8 cellular contexts compared by ENCODE assay signal in genomic region chr2:152718909-152719645, GRCh38. TPM values are rescaled to one million over a fixed set of nuclear protein-coding genes. Genes with fewer than 3 reads are reported as not detected.
DNase-seq lines count a peak whose midpoint lies in the region; ATAC-seq, FAIRE-seq and TF ChIP-seq lines count a peak whose summit lies in the region.

No MANE protein-coding gene starts in this region.

- no peak overlapping the region for H2BK120ac ChIP-seq in H1 (replicated peaks; ENCODE audit: low read depth, low read length)

- H3K27me3 ChIP-seq in H1 (replicated peaks in 1 of 4; ENCODE audit: control insufficient read depth in 3 of 4, extremely low read depth in 1 of 4, insufficient read depth in 3 of 4, low read length in 3 of 4) = no peaks in the 10 kb centered on the region
- H3K27me3 ChIP-seq in muscle layer of colon (ENCODE audit: control insufficient read depth in 1 of 2, insufficient read depth in 2 of 2, low read length in 2 of 2) = no peaks in the 10 kb centered on the region

- peak overlapping the region; percentile 99; the same call in 1 of the 2 replicates for H2BK5ac ChIP-seq in H1 (ENCODE audit: low read depth, low read length)

- CTCF ChIA-PET in H1 (lab: Charles Lee; ENCODE audit: partially characterized antibody) = interaction anchor here (0.9 kb wide), 1 partner anchor 24 kb away, joined by 3 read pairs; no protein-coding TSS in a partner anchor

- peak overlapping the region; percentile 100 for H3K27ac ChIP-seq in H1 (ENCODE audit: low read depth, low read length)
- peak overlapping the region; percentile 97 for H3K27ac ChIP-seq in muscle layer of colon (ENCODE audit: low read depth, low read length)

- POLR2A ChIA-PET in H1 (lab: Charles Lee; ENCODE audit: partially characterized antibody) = interaction anchor here (0.9 to 4.2 kb wide), 6 partner anchors 7 to 43 kb away, joined by 3 to 68 read pairs (median 10); no protein-coding TSS in a partner anchor

- no peak overlapping the region for H2BK20ac ChIP-seq in H1 (ENCODE audit: low read length)

- H3K9ac ChIP-seq in H1 (replicated peaks in 1 of 4; ENCODE audit: extremely low read depth in 1 of 4, low read depth in 3 of 4, low read length in 3 of 4) (peak overlapping the region; percentile 93 to 99 (median 98)), muscle layer of colon (ENCODE audit: low read length) (peak overlapping the region; percentile 71)

- H2BK12ac ChIP-seq in H1 (ENCODE audit: low read depth, low read length) = no peak overlapping the region

- H2BK15ac ChIP-seq in H1 (ENCODE audit: low read length) = no peak overlapping the region

- H3K79me2 ChIP-seq in H1 (ENCODE audit: control insufficient read depth in 1 of 2, insufficient read depth in 2 of 2, low read length in 2 of 2) = peaks cover 25 to 84% of the 10 kb centered on the region in 2 experiments

- H3K4me1 ChIP-seq in H1 (replicated peaks in 1 of 4; ENCODE audit: control insufficient read depth in 3 of 4, insufficient read depth in 4 of 4, low read length in 3 of 4) (peaks cover 0 to 7% (median 2%) of the 10 kb centered on the region in 4 experiments; a peak in 2 of 7 replicates), muscle layer of colon (ENCODE audit: insufficient read depth, low read length) (peaks cover 36% of the 10 kb centered on the region)

- H3K18ac ChIP-seq in H1 (ENCODE audit: extremely low read depth, low read length) = no peak overlapping the region

- no peak for TF ChIP-seq CTCF in H1 (IDR thresholded peaks at IDR 0.05; ENCODE audit: control extremely low read depth in 1 of 3, insufficient read depth in 1 of 3, low read depth in 1 of 3, low read length in 3 of 3)

- ATAC-seq in HG02763 (IDR thresholded peaks at IDR 0.05; ENCODE audit: unreplicated experiment) = peak; percentile 23

- 5% methylated on average over 23 of the region's 23 CpGs; no CpG with 5 or more reads in 1 of the 2 experiments for WGBS in H1 (ENCODE audit: extremely low coverage in 1 of 2, insufficient coverage in 1 of 2, insufficient read length in 1 of 2, insufficient replicate concordance in 2 of 2, low coverage in 1 of 2, low lambda C conversion rate in 2 of 2, missing lambda C conversion rate in 1 of 2), 2 experiments

- H3K23me2 ChIP-seq in H1 (ENCODE audit: low read depth, low read length) = peaks cover 5% of the 10 kb centered on the region; the same call in 1 of the 2 replicates

- no peak overlapping the region for H3K14ac ChIP-seq in H1 (ENCODE audit: insufficient read length)

- peak; percentile 38 for FAIRE-seq in GM12892 (lab: Jason Lieb, UNC)
- no peak for FAIRE-seq in H1 (lab: Jason Lieb, UNC)

- no peak overlapping the region for H2AFZ ChIP-seq in H1 (ENCODE audit: low read length)

- H3K9me3 ChIP-seq in H1 (ENCODE audit: insufficient read depth in 2 of 2, low read depth in 1 of 2, low read length in 1 of 2) (no peaks in the 10 kb centered on the region), muscle layer of colon (ENCODE audit: low read length) (no peaks in the 10 kb centered on the region)

- no peak overlapping the region for H3K23ac ChIP-seq in H1 (ENCODE audit: insufficient read length)

- H3K56ac ChIP-seq in H1 (replicated peaks; ENCODE audit: insufficient read length, low read depth, low read length) = peak overlapping the region; percentile 6

- peak overlapping the region; percentile 87; the same call in 1 of the 2 replicates for H4K8ac ChIP-seq in H1 (ENCODE audit: extremely low read depth, insufficient read depth, low read length)

- H4K5ac ChIP-seq in H1 (ENCODE audit: insufficient read length, low read depth, low read length) = peak overlapping the region; percentile 16

- TF ChIP-seq POLR2A in GM12892 (IDR thresholded peaks at IDR 0.05; ENCODE audit: low read depth, low read length) = no peak
- no peak for TF ChIP-seq POLR2A in H1 (IDR thresholded peaks at IDR 0.05; ENCODE audit: control extremely low read depth in 1 of 2, low read depth in 2 of 2, low read length in 2 of 2)

- peaks cover 1 to 10% of the 10 kb centered on the region in 2 experiments for H4K20me1 ChIP-seq in H1 (replicated peaks in 1 of 2; ENCODE audit: control insufficient read depth in 1 of 2, insufficient read depth in 2 of 2, low read length in 2 of 2)

- H4K91ac ChIP-seq in H1 (replicated peaks; ENCODE audit: insufficient read length, low read length) = no peak overlapping the region

- H3K4me3 ChIP-seq in H1 (ENCODE audit: extremely low read depth in 1 of 4, insufficient read depth in 2 of 4, low read depth in 3 of 4, low read length in 4 of 4) = peak overlapping the region; percentile 92 to 98 (median 96)
- H3K4me3 ChIP-seq in muscle layer of colon (ENCODE audit: low read depth in 1 of 2, low read length in 2 of 2) = peak overlapping the region; percentile 89 to 98

- no peak for TF ChIP-seq RAD21 in H1 (IDR thresholded peaks at IDR 0.05 in 1 of 2, conservative IDR thresholded peaks at IDR 0.05 in 1 of 2; ENCODE audit: low read depth in 2 of 2, low read length in 2 of 2)

- no peaks in the 10 kb centered on the region for H3K79me1 ChIP-seq in H1 (ENCODE audit: low read depth, low read length)

- peak; percentile 9 for DNase-seq in AG08395 (ENCODE audit: low spot score)
- DNase-seq in GM12892 (ENCODE audit: insufficient read length) = no peak
- DNase-seq in NCI-H1048 (lab: John Stamatoyannopoulos, UW) = peak; percentile 54
- peak; percentile 75 for DNase-seq in SK-N-DZ (ENCODE audit: low spot score)
- DNase-seq in H1 (ENCODE audit: low read depth in 1 of 2, low spot score in 2 of 2) = peak in 1 of 2 experiments; percentile 17
- no peak for DNase-seq in NCI-H128 (lab: John Stamatoyannopoulos, UW; ENCODE audit: unreplicated experiment)

- H2AK5ac ChIP-seq in H1 (ENCODE audit: low read depth, low read length) = peak overlapping the region; percentile 33; the same call in 1 of the 2 replicates

- peaks cover 2 to 39% (median 4%) of the 10 kb centered on the region in 4 experiments; a peak in 5 of 8 replicates for H3K36me3 ChIP-seq in H1 (ENCODE audit: control insufficient read depth in 2 of 4, insufficient read depth in 4 of 4, low read length in 3 of 4)
- H3K36me3 ChIP-seq in muscle layer of colon (ENCODE audit: insufficient read depth, low read length) = peaks cover 4% of the 10 kb centered on the region

- TF ChIP-seq EP300 in H1 (IDR thresholded peaks at IDR 0.05; ENCODE audit: borderline replicate concordance in 1 of 2, low read depth in 2 of 2, low read length in 2 of 2) = no peak

- peak overlapping the region; percentile 58 to 69 for H3K4me2 ChIP-seq in H1 (ENCODE audit: insufficient read depth in 1 of 2, low read depth in 2 of 2, low read length in 2 of 2)

- no peak overlapping the region for H3K4ac ChIP-seq in H1 (replicated peaks; ENCODE audit: insufficient read length, low read depth, low read length)

TF ChIP-seq in H1, 55 proteins besides CTCF, POLR2A, EP300 and RAD21:
- TF ChIP-seq YY1 (IDR thresholded peaks at IDR 0.05; ENCODE audit: low read depth, low read length) (peak; percentile 6), TAF7 (optimal IDR thresholded peaks at IDR 0.05; ENCODE audit: borderline replicate concordance, low read depth, low read length) (peak; percentile 69), NRF1 (IDR thresholded peaks at IDR 0.05; ENCODE audit: low read depth, low read length) (no peak), E2F6 (IDR thresholded peaks at IDR 0.05) (peak; percentile 62), SAP30 (IDR thresholded peaks at IDR 0.05; ENCODE audit: insufficient read depth, insufficient replicate concordance, low read length) (peak; percentile 71), MAX (IDR thresholded peaks at IDR 0.05) (0 out of 2 replicates have a peak, but pooled peaks have one; percentile 25)

RNA-seq across cellular contexts. Expression of gene ARL6IP6, which starts 0.7 kb away (rescaled TPM):
- polyA plus RNA-seq in GM12892 (2012; ENCODE audit: missing spikeins) = 29.9 TPM
- 115 and 124 TPM in 2 replicates for polyA plus RNA-seq in SK-N-DZ (2014; cell fraction: cytosol; rRNA removed)
- polyA plus RNA-seq in SK-N-DZ (2014; cell fraction: nucleus; rRNA removed) = 65.7 and 100 TPM in 2 replicates
- total RNA-seq in H1 (2021; fragmentation: NEBNext Ultra II Directional; extraction: Animal tissue kit (Norgen Biotek cat#: 25700)) = 39.8 and 47.3 TPM in 2 replicates
- 84.4 and 92.9 TPM in 2 replicates for polyA plus RNA-seq in H1 (2011; rRNA removed)
- polyA plus RNA-seq in H1 (2011; cell fraction: cytosol; rRNA removed) = 94.1 TPM
- 19.3 TPM for polyA plus RNA-seq in H1 (2011; cell fraction: nucleus; rRNA removed)
- polyA plus RNA-seq in H1 (2012, experiment 1 of 2) = 19.4 to 33.7 TPM (median 22.2 TPM) in 4 replicates
- polyA plus RNA-seq in H1 (2012, experiment 2 of 2) = 22.9 TPM
- 31.0 TPM for polyA plus RNA-seq in H1 (2013, experiment 1 of 2)
- polyA plus RNA-seq in H1 (2013, experiment 2 of 2) = 33.0 TPM
- polyA minus RNA-seq in H1 (2011; rRNA and poly(A)+ RNA removed) = 26.1 and 32.8 TPM in 2 replicates
- 20.8 TPM for polyA minus RNA-seq in H1 (2011; cell fraction: cytosol; rRNA and poly(A)+ RNA removed)
- polyA minus RNA-seq in H1 (2011; cell fraction: nucleus; rRNA and poly(A)+ RNA removed) = 31.6 TPM

RNA-seq across cellular contexts. Expression of gene PRPF40A, which starts 1.8 kb away (rescaled TPM):
- 94.6 TPM for polyA plus RNA-seq in GM12892 (2012; ENCODE audit: missing spikeins)
- polyA plus RNA-seq in SK-N-DZ (2014; cell fraction: cytosol; rRNA removed) = 71.2 and 99.6 TPM in 2 replicates
- polyA plus RNA-seq in SK-N-DZ (2014; cell fraction: nucleus; rRNA removed) = 122 and 137 TPM in 2 replicates
- total RNA-seq in H1 (2021; fragmentation: NEBNext Ultra II Directional; extraction: Animal tissue kit (Norgen Biotek cat#: 25700)) = 163 and 176 TPM in 2 replicates
- 85.5 and 93.6 TPM in 2 replicates for polyA plus RNA-seq in H1 (2011; rRNA removed)
- polyA plus RNA-seq in H1 (2011; cell fraction: cytosol; rRNA removed) = 115 TPM
- 382 TPM for polyA plus RNA-seq in H1 (2011; cell fraction: nucleus; rRNA removed)
- 106 to 142 TPM (median 124 TPM) in 4 replicates for polyA plus RNA-seq in H1 (2012, experiment 1 of 2)
- polyA plus RNA-seq in H1 (2012, experiment 2 of 2) = 9.6 TPM
- polyA plus RNA-seq in H1 (2013, experiment 1 of 2) = 393 TPM
- 382 TPM for polyA plus RNA-seq in H1 (2013, experiment 2 of 2)
- 633 and 692 TPM in 2 replicates for polyA minus RNA-seq in H1 (2011; rRNA and poly(A)+ RNA removed)
- polyA minus RNA-seq in H1 (2011; cell fraction: cytosol; rRNA and poly(A)+ RNA removed) = 125 TPM
- 600 TPM for polyA minus RNA-seq in H1 (2011; cell fraction: nucleus; rRNA and poly(A)+ RNA removed)

Comparison
In these comparisons a context has a peak if more than half of its experiments do, and no peak if none do; other contexts are left out.
1. DNase-seq: peak in AG08395 (single experiment), NCI-H1048 (single experiment) and SK-N-DZ (single experiment); none in GM12892 (single experiment) and NCI-H128 (single experiment).